ENCODE assay signal across 8 cellular contexts in genomic region chr1:206674745-206675175, GRCh38. TPM values are rescaled to one million over a fixed set of nuclear protein-coding genes. Genes with fewer than 3 reads are reported as not detected.
DNase-seq lines count a peak whose midpoint lies in the region; ATAC-seq and TF ChIP-seq lines count a peak whose summit lies in the region.
"Had no signal": no experiment of that assay in that cellular context is flagged by ENCODE, and none has a peak within 500 bp of the region (broad histone marks: within the 10 kb centered on the region; RNA-seq: fewer than 3 reads in every experiment).

No MANE protein-coding gene starts in this region.

- peaks cover 12% of the 10 kb centered on the region for H3K4me1 Mint-ChIP-seq in T-helper 2 cell treated with Interferon-gamma antibody and Interleukin-4, amounts not matched to agents 5 μg/mL and 100 μg/mL, for 36 hours (ENCODE audit: low read depth)

- 71 to 83% methylated on average over 1 of the region's 1 CpG for WGBS in body of pancreas, 2 donors

- no peaks in the 10 kb centered on the region for H3K36me3 ChIP-seq in body of pancreas (replicated peaks in 1 of 2; ENCODE audit: insufficient read depth in 1 of 2, low read depth in 2 of 2)
- H3K36me3 ChIP-seq in tibial artery: no peaks in the 10 kb centered on the region

- no peak for TF ChIP-seq CTCF in body of pancreas (IDR thresholded peaks at IDR 0.05)
- TF ChIP-seq CTCF in tibial artery (IDR thresholded peaks at IDR 0.05): no peak

- TF ChIP-seq POLR2A in body of pancreas (IDR thresholded peaks at IDR 0.05): no peak

- H3K27me3 ChIP-seq in body of pancreas (no peaks in the 10 kb centered on the region), tibial artery (no peaks in the 10 kb centered on the region)

- intact Hi-C loops in body of pancreas (cut with DNase I) (no loop called here), tibial artery (cut with DNase I; ENCODE audit: low total_unique reads) (no loop called here)

- peak; percentile 70 for DNase-seq in HT-29 (ENCODE audit: low spot score)
- DNase-seq in body of pancreas: peak; percentile 50 to 85 (median 74)
- peak; percentile 95 for DNase-seq in kidney tubule cell (ENCODE audit: low spot score)
- peak; percentile 81 to 87 for DNase-seq in tibial artery
- DNase-seq in T-helper 2 cell treated with Interferon-gamma antibody and Interleukin-4, amounts not matched to agents 5 μg/mL and 100 μg/mL, for 36 hours (ENCODE audit: low spot score): no peak
- no peak for DNase-seq in DMS114 treated with DMSO at 0.1 percent for 48 hours (lab: John Stamatoyannopoulos, UW; ENCODE audit: unreplicated experiment)
- no peak for DNase-seq in cerebellum (ENCODE audit: low spot score)
- DNase-seq: activated CD8-positive, alpha-beta T cell treated with anti-CD3 and anti-CD28 coated beads for 36 hours had no signal

- H3K4me3 Mint-ChIP-seq in T-helper 2 cell treated with Interferon-gamma antibody and Interleukin-4, amounts not matched to agents 5 μg/mL and 100 μg/mL, for 36 hours: no peak overlapping the region
- H3K4me3 Mint-ChIP-seq: activated CD8-positive, alpha-beta T cell treated with anti-CD3 and anti-CD28 coated beads for 36 hours had no signal

- H3K4me1 ChIP-seq in body of pancreas (peaks cover 9% of the 10 kb centered on the region), tibial artery (peaks cover 0 to 39% (median 33%) of the 10 kb centered on the region in 4 donors)

- H3K27ac ChIP-seq in body of pancreas (peak overlapping the region; percentile 29 to 58 (median 38)), tibial artery (peak overlapping the region; percentile 69 to 80)

- H3K36me3 Mint-ChIP-seq in T-helper 2 cell treated with Interferon-gamma antibody and Interleukin-4, amounts not matched to agents 5 μg/mL and 100 μg/mL, for 36 hours (ENCODE audit: low read depth): no peaks in the 10 kb centered on the region

- peak; percentile 80 for ATAC-seq in body of pancreas
- ATAC-seq: activated CD8-positive, alpha-beta T cell treated with anti-CD3 and anti-CD28 coated beads for 36 hours had no signal

- H3K4me3 ChIP-seq in body of pancreas (no peak overlapping the region), tibial artery (no peak overlapping the region)

- H3K9me3 ChIP-seq in body of pancreas: no peaks in the 10 kb centered on the region
- no peaks in the 10 kb centered on the region for H3K9me3 ChIP-seq in tibial artery

- peaks cover 5% of the 10 kb centered on the region for H3K27me3 Mint-ChIP-seq in T-helper 2 cell treated with Interferon-gamma antibody and Interleukin-4, amounts not matched to agents 5 μg/mL and 100 μg/mL, for 36 hours (ENCODE audit: low read depth)
- H3K27me3 Mint-ChIP-seq: activated CD8-positive, alpha-beta T cell treated with anti-CD3 and anti-CD28 coated beads for 36 hours had no signal

- no peak overlapping the region for H3K27ac Mint-ChIP-seq in T-helper 2 cell treated with Interferon-gamma antibody and Interleukin-4, amounts not matched to agents 5 μg/mL and 100 μg/mL, for 36 hours
- H3K27ac Mint-ChIP-seq: activated CD8-positive, alpha-beta T cell treated with anti-CD3 and anti-CD28 coated beads for 36 hours had no signal

- no peaks in the 10 kb centered on the region for H3K9me3 Mint-ChIP-seq in T-helper 2 cell treated with Interferon-gamma antibody and Interleukin-4, amounts not matched to agents 5 μg/mL and 100 μg/mL, for 36 hours
- H3K9me3 Mint-ChIP-seq: activated CD8-positive, alpha-beta T cell treated with anti-CD3 and anti-CD28 coated beads for 36 hours had no signal

RNA-seq across cellular contexts. Expression of gene MAPKAPK2, which starts 9.9 kb away (rescaled TPM):
- total RNA-seq in HT-29 (2014; rRNA removed; shearing (Covaris generic)): 41.9 and 50.4 TPM in 2 replicates
- total RNA-seq in body of pancreas: 10 to 100 TPM; 29.1 to 46.5 TPM
- total RNA-seq in cerebellum: 14.6 TPM

RNA-seq across cellular contexts. Expression of gene DYRK3, which starts 39.4 kb away (rescaled TPM):
- 0.31 and 0.36 TPM in 2 replicates for total RNA-seq in HT-29 (2014; rRNA removed; shearing (Covaris generic))
- total RNA-seq in body of pancreas (1 to 10 TPM; 1.6 to 4.7 TPM), cerebellum (24.5 TPM)

Comparison
In these comparisons a context has a peak if more than half of its experiments do, and no peak if none do; other contexts are left out.
1. DNase-seq: peak in HT-29 (single experiment), body of pancreas (4 of 4), kidney tubule cell (single experiment) and tibial artery (2 of 2); none in T-helper 2 cell treated with Interferon-gamma antibody and Interleukin-4, amounts not matched to agents 5 μg/mL and 100 μg/mL, for 36 hours (single experiment), DMS114 treated with DMSO at 0.1 percent for 48 hours (single experiment) and cerebellum (single experiment).